ENCODE assay signal across 1 cellular context in the genomic region with DNA sequence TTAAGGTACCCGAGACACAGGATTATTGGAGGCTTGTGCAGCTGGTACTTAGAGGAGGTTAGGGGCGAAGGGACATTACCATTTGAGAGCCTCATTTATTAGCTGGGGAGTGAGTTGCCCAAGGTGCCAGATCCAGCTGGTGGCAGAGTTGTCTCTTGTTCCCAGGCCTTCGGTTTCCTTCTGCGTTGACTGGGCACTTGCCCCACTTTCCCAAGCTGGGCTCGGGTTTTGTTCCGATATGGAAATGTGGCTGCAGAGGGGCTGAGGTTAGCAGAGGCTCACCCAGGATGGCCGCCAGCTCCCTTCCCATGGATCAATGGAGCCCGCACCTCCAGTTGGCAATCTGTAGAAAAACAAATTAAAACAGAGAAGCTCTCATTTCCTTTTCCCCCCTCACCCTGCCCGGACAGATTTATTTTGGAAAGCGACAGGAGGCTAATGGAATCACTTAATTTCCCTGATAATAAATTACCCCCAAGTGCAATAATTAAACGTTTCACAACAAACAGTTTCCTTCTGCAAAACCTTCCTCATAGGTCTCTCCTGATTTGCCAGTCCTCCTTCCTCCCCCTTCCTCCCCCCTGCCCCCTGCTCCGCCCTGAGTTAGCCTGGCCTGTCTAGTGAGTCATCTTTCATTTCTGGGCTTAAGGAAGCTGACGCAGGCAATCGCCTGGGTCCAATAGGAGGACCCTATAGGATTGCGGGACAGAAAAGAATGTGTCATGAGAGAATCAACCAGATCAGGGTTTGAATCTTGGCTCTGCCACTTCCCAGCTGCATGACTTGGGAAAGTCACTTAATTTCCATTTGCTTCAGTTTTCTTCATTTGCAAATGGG.
TF ChIP-seq lines count a peak whose summit lies in the region.

No MANE protein-coding gene starts in this region.

TF ChIP-seq in WTC11, 78 proteins besides CTCF, POLR2A, EP300 and RAD21 (continued from another document):
- TF ChIP-seq, protein P1, sequence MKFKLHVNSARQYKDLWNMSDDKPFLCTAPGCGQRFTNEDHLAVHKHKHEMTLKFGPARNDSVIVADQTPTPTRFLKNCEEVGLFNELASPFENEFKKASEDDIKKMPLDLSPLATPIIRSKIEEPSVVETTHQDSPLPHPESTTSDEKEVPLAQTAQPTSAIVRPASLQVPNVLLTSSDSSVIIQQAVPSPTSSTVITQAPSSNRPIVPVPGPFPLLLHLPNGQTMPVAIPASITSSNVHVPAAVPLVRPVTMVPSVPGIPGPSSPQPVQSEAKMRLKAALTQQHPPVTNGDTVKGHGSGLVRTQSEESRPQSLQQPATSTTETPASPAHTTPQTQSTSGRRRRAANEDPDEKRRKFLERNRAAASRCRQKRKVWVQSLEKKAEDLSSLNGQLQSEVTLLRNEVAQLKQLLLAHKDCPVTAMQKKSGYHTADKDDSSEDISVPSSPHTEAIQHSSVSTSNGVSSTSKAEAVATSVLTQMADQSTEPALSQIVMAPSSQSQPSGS (CRISPR knock-in tag; IDR thresholded peaks at IDR 0.05; ENCODE audit: borderline replicate concordance, low read depth): no peak
- TF ChIP-seq RORB (CRISPR knock-in tag; IDR thresholded peaks at IDR 0.05) (no peak), NFATC4 (CRISPR knock-in tag; IDR thresholded peaks at IDR 0.05) (no peak), ERG (CRISPR knock-in tag; IDR thresholded peaks at IDR 0.05) (no peak)
TF ChIP-seq in WTC11: peak in this region for 0.
